9 cellular contexts compared by ENCODE assay signal in genomic region chr10:80382989-80383388, GRCh38. TPM values are rescaled to one million over a fixed set of nuclear protein-coding genes. Genes with fewer than 3 reads are reported as not detected.
DNase-seq lines count a peak whose midpoint lies in the region; ATAC-seq, FAIRE-seq and TF ChIP-seq lines count a peak whose summit lies in the region.
"Had no signal": no experiment of that assay in that cellular context is flagged by ENCODE, and none has a peak within 500 bp of the region (broad histone marks: within the 10 kb centered on the region; RNA-seq: fewer than 3 reads in every experiment).

No MANE protein-coding gene starts in this region.

- H3K27me3 Mint-ChIP-seq in CD4-positive, alpha-beta T cell: no peaks in the 10 kb centered on the region

- H3K4me3 Mint-ChIP-seq in CD4-positive, alpha-beta T cell: no peak overlapping the region

- WGBS in right lobe of liver (ENCODE audit: insufficient coverage, low coverage, low lambda C conversion rate, missing lambda C conversion rate): 0% methylated on average over 4 of the region's 4 CpGs
- WGBS in tibial nerve, 2 donors: 11 to 14% methylated on average over 4 of the region's 4 CpGs

- H3K4me1 Mint-ChIP-seq in CD4-positive, alpha-beta T cell (ENCODE audit: low read depth): peaks cover 25% of the 10 kb centered on the region

- no peak overlapping the region for H3K27ac ChIP-seq in CD4-positive, alpha-beta T cell (ENCODE audit: low read depth, low read length)
- peak overlapping the region in 1 of 3 donors; percentile 16 for H3K27ac ChIP-seq in right lobe of liver
- H3K27ac ChIP-seq in tibial nerve: no peak overlapping the region

- no peak for TF ChIP-seq EP300 in tibial nerve (IDR thresholded peaks at IDR 0.05)

- H3K27me3 ChIP-seq in CD4-positive, alpha-beta T cell (ENCODE audit: control insufficient read depth, insufficient read depth, low read length): no peaks in the 10 kb centered on the region
- H3K27me3 ChIP-seq in bronchial epithelial cell (ENCODE audit: control insufficient read depth, insufficient read depth, low read length): no peaks in the 10 kb centered on the region
- H3K27me3 ChIP-seq in right lobe of liver: no peaks in the 10 kb centered on the region
- no peaks in the 10 kb centered on the region for H3K27me3 ChIP-seq in tibial nerve

- ATAC-seq in CD4-positive, alpha-beta T cell (ENCODE audit: poor library complexity): peak; percentile 63
- ATAC-seq in GM18520 (IDR thresholded peaks at IDR 0.05; ENCODE audit: unreplicated experiment): peak; percentile 72
- peak; percentile 66 to 73 (median 70) for ATAC-seq in right lobe of liver
- ATAC-seq in GM19023 (IDR thresholded peaks at IDR 0.05; ENCODE audit: unreplicated experiment): no peak

- POLR2A ChIA-PET in CD4-positive, alpha-beta T cell (lab: Charles Lee): interaction anchor here (0.7 to 1.4 kb wide), 5 partner anchors 25 to 122 kb away, joined by 3 to 16 read pairs (median 4); partner anchors contain the start of gene PRXL2A

- TF ChIP-seq POLR2A in right lobe of liver (IDR thresholded peaks at IDR 0.05) (no peak), tibial nerve (IDR thresholded peaks at IDR 0.05) (no peak)

- DNase-seq in CD4-positive, alpha-beta T cell: peak; percentile 29 to 51 (median 38)
- DNase-seq in HuH-7 (ENCODE audit: low spot score) (peak; percentile 26), T-helper 2 cell (peak in 3 of 5 experiments; percentile 3 to 77 (median 30)), bronchial epithelial cell (ENCODE audit: low read depth) (peak; percentile 48), right lobe of liver (no peak), tibial nerve (ENCODE audit: low spot score in 2 of 2) (peak in 1 of 2 donors; percentile 10)

- H3K36me3 ChIP-seq in bronchial epithelial cell (ENCODE audit: control insufficient read depth, insufficient read depth, low read length) (no peaks in the 10 kb centered on the region), right lobe of liver (no peaks in the 10 kb centered on the region), tibial nerve (no peaks in the 10 kb centered on the region)

- intact Hi-C loops in CD4-positive, alpha-beta T cell (cut with DNase I, micrococcal nuclease): loop anchor here (1.0 to 10.0 kb wide), 6 partner anchors 122 to 636 kb away; no protein-coding TSS in a partner anchor
- intact Hi-C loops in right lobe of liver (cut with DNase I): loop anchor here (10.0 kb wide), 2 partner anchors 62 to 122 kb away; no protein-coding TSS in a partner anchor

- no peaks in the 10 kb centered on the region for H3K36me3 Mint-ChIP-seq in CD4-positive, alpha-beta T cell (ENCODE audit: low read depth)

- no peaks in the 10 kb centered on the region for H3K9me3 Mint-ChIP-seq in CD4-positive, alpha-beta T cell

- peak; percentile 92 for TF ChIP-seq CTCF in CD4-positive, alpha-beta T cell (IDR thresholded peaks at IDR 0.05)
- peak; percentile 63 for TF ChIP-seq CTCF in bronchial epithelial cell (IDR thresholded peaks at IDR 0.05; ENCODE audit: insufficient read depth, low read length, severe bottlenecking)
- TF ChIP-seq CTCF in right lobe of liver (IDR thresholded peaks at IDR 0.05): peak; percentile 72 to 84 (median 79)
- TF ChIP-seq CTCF in tibial nerve (IDR thresholded peaks at IDR 0.05): peak; percentile 51 to 82 (median 72)

- CTCF ChIA-PET in CD4-positive, alpha-beta T cell (lab: Charles Lee): interaction anchor here (0.6 to 3.6 kb wide), 12 partner anchors 23 to 213 kb away, joined by 3 to 33 read pairs (median 4); partner anchors contain the start of gene PRXL2A

- H3K27ac Mint-ChIP-seq in CD4-positive, alpha-beta T cell: peak overlapping the region; percentile 3

- no peaks in the 10 kb centered on the region for H3K9me3 ChIP-seq in CD4-positive, alpha-beta T cell (ENCODE audit: control insufficient read depth, low read length)
- H3K9me3 ChIP-seq in right lobe of liver: no peaks in the 10 kb centered on the region
- no peaks in the 10 kb centered on the region for H3K9me3 ChIP-seq in tibial nerve

- no peak for FAIRE-seq in bronchial epithelial cell (lab: Jason Lieb, UNC)
- FAIRE-seq: TTC549 had no signal

- H3K4me1 ChIP-seq in right lobe of liver (peaks cover 0 to 6% (median 0%) of the 10 kb centered on the region in 4 donors), tibial nerve (peaks cover 0 to 13% (median 2%) of the 10 kb centered on the region in 4 donors)

- H3K4me3 ChIP-seq in bronchial epithelial cell (ENCODE audit: low read depth, low read length): no peak overlapping the region
- H3K4me3 ChIP-seq in right lobe of liver: no peak overlapping the region
- no peak overlapping the region for H3K4me3 ChIP-seq in tibial nerve

RNA-seq across cellular contexts. Expression of gene PRXL2A, which starts 25.4 kb away (rescaled TPM):
- 1 to 10 TPM; 3.9 to 4.6 TPM for total RNA-seq in CD4-positive, alpha-beta T cell
- 24.5 and 50.3 TPM in 2 replicates for total RNA-seq in bronchial epithelial cell
- total RNA-seq in right lobe of liver: 10 to 100 TPM; 41.3 to 89.8 (median 80.5) TPM
- 100 to 1,000 TPM in 3 of 4 donors, 10 to 100 TPM in 1; 94.5 to 176 (median 128) TPM for total RNA-seq in tibial nerve

RNA-seq across cellular contexts. Expression of gene DYDC2, which starts 26.4 kb away (rescaled TPM):
- not detected for total RNA-seq in CD4-positive, alpha-beta T cell
- total RNA-seq in bronchial epithelial cell (not detected in 2 replicates), right lobe of liver (1 to 10 TPM in 2 of 6 experiments, under 1 TPM in 2, not detected in 2; 0.34 to 2.5 (median 0.84) TPM), tibial nerve (not detected)

RNA-seq across cellular contexts. Expression of gene DYDC1, which starts 26.4 kb away (rescaled TPM):
- total RNA-seq in CD4-positive, alpha-beta T cell: not detected
- total RNA-seq in bronchial epithelial cell (not detected in 2 replicates), right lobe of liver (not detected), tibial nerve (not detected)

Comparison
In these comparisons a context has a peak if more than half of its experiments do, and no peak if none do; other contexts are left out.
1. DNase-seq: peak in CD4-positive, alpha-beta T cell (10 of 10), HuH-7 (single experiment), T-helper 2 cell (3 of 5) and bronchial epithelial cell (single experiment); none in right lobe of liver (0 of 3).
2. Peak in every context shown above with its lines, with median percentiles within 50 percentile points of each other: CTCF ChIP-seq.